9 cellular contexts compared by ENCODE assay signal in genomic region chr9:20808002-20808401, GRCh38.
"Had no signal": no experiment of that assay in that cellular context is flagged by ENCODE, and none has a peak within 500 bp of the region (broad histone marks: within the 10 kb centered on the region; RNA-seq: fewer than 3 reads in every experiment).

No MANE protein-coding gene starts in this region.

- H3K27ac ChIP-seq: GM23248, HL-60, KMS-11 had no signal

- H3K36me3 Mint-ChIP-seq: IgD-negative memory B cell had no signal

- DNase-seq: GM23248, GOT3, H7, HCEC 1CT, KBM-7 had no signal

- H3K9me3 Mint-ChIP-seq: IgD-negative memory B cell had no signal

- ATAC-seq: HepG2 had no signal

- H2AFZ ChIP-seq: GM23248 had no signal

- H3K4me2 ChIP-seq: KMS-11 had no signal

- H3K27ac Mint-ChIP-seq: IgD-negative memory B cell had no signal

- H3K4me3 Mint-ChIP-seq: IgD-negative memory B cell had no signal

- H3K27me3 Mint-ChIP-seq: IgD-negative memory B cell had no signal

- H3K9ac ChIP-seq: GM23248, KMS-11 had no signal

- H3K4me3 ChIP-seq: GM23248 had no signal
